ENCODE assay signal across 1 cellular context in genomic region chr19:4583961-4584669, GRCh38.
TF ChIP-seq lines count a peak whose summit lies in the region.

No MANE protein-coding gene starts in this region.

TF ChIP-seq in IMR-90, 13 proteins besides CTCF, POLR2A, EP300 and RAD21:
- TF ChIP-seq MAZ (IDR thresholded peaks at IDR 0.05; ENCODE audit: borderline replicate concordance, low read depth, low read length), result 0 out of 2 replicates have a peak, but pooled peaks have one; percentile 20
- TF ChIP-seq FOS (IDR thresholded peaks at IDR 0.05; ENCODE audit: low read depth, low read length), result no peak
